In the genomic region with DNA sequence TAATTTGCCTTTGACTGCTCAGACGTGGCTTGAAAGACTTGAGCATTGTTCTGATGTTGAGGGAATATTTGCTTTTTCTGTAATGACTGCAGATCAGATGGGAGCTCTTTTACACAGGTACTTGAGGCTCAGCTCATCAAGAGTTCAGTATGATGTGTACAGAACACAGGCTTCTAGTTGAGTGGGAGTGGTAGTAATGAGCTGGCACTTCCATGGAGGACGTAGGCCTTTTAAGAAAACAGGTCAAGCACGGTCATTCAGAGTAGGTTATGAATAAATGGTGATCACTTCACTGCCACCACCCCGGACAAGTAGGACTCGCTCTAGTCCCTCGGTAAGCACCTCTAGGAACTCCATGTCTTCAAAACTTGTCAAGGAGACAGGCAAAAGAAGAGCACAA, we compare ENCODE assay signal across 21 cellular contexts. TPM values are rescaled to one million over a fixed set of nuclear protein-coding genes. Genes with fewer than 3 reads are reported as not detected.
DNase-seq lines count a peak whose midpoint lies in the region; ATAC-seq and TF ChIP-seq lines count a peak whose summit lies in the region.
"Had no signal": no experiment of that assay in that cellular context is flagged by ENCODE, and none has a peak within 500 bp of the region (broad histone marks: within the 10 kb centered on the region; RNA-seq: fewer than 3 reads in every experiment).

No MANE protein-coding gene starts in this region.

- H3K27me3 ChIP-seq in lung (ENCODE audit: control insufficient read depth, insufficient read depth): no peaks in the 10 kb centered on the region
- no peaks in the 10 kb centered on the region for H3K27me3 ChIP-seq in breast epithelium
- no peaks in the 10 kb centered on the region for H3K27me3 ChIP-seq in right atrium auricular region
- H3K27me3 ChIP-seq: neural progenitor cell, testis had no signal

- H3K27me3 Mint-ChIP-seq in activated T-cell treated with anti-CD3 and anti-CD28 coated beads, Interleukin-2, amount 50 U/mL, for 24 hours: no peaks in the 10 kb centered on the region
- no peaks in the 10 kb centered on the region for H3K27me3 Mint-ChIP-seq in activated T-helper 17 cell treated with anti-CD3 and anti-CD28 coated beads, Interleukin-2, amount 50 U/mL, for 72 hours
- no peaks in the 10 kb centered on the region for H3K27me3 Mint-ChIP-seq in endothelial cell (ENCODE audit: unreplicated experiment)
- H3K27me3 Mint-ChIP-seq: activated CD4-positive, alpha-beta T cell treated with anti-CD3 and anti-CD28 coated beads, Interleukin-2, amount 10 ng/mL, durations not matched to agents 24 days and 14 days had no signal

- ATAC-seq in activated T-helper 17 cell treated with anti-CD3 and anti-CD28 coated beads, Interleukin-2, amount 50 U/mL, for 72 hours (replicated peaks): peak; percentile 99
- peak; percentile 69 for ATAC-seq in lung (ENCODE audit: insufficient read depth, low FRiP score)
- ATAC-seq: Right ventricle myocardium inferior had no signal

- peaks cover 13% of the 10 kb centered on the region for H3K4me1 Mint-ChIP-seq in activated T-cell treated with anti-CD3 and anti-CD28 coated beads, Interleukin-2, amount 50 U/mL, for 24 hours (ENCODE audit: low read depth)
- peaks cover 13% of the 10 kb centered on the region for H3K4me1 Mint-ChIP-seq in activated T-helper 17 cell treated with anti-CD3 and anti-CD28 coated beads, Interleukin-2, amount 50 U/mL, for 72 hours
- H3K4me1 Mint-ChIP-seq in endothelial cell (ENCODE audit: unreplicated experiment): no peaks in the 10 kb centered on the region
- H3K4me1 Mint-ChIP-seq: neural progenitor cell had no signal

- no peak for DNase-seq in activated T-cell treated with anti-CD3 and anti-CD28 coated beads, Interleukin-2, amount 50 U/mL, for 24 hours
- DNase-seq in activated T-cell treated with anti-CD3 and anti-CD28 coated beads for 4 hours (no peak), NCI-H1092 treated with DMSO at 0.1 percent for 48 hours (lab: John Stamatoyannopoulos, UW) (peak; percentile 76), lung (ENCODE audit: low spot score) (peak; percentile 39), breast epithelium (ENCODE audit: low spot score in 2 of 2) (no peak), right atrium auricular region (ENCODE audit: low spot score) (no peak), endothelial cell (ENCODE audit: low spot score) (no peak)
- DNase-seq: activated CD4-positive, alpha-beta T cell treated with anti-CD3 and anti-CD28 coated beads, Interleukin-2, amount 10 ng/mL, durations not matched to agents 24 days and 14 days; amniotic stem cell; caudate nucleus; DND-41; HCEC 1CT; left ventricle myocardium inferior; NCI-H1105; NCI-H524 treated with DMSO at 0.1 percent for 48 hours; stimulated activated CD8-positive, alpha-beta memory T cell treated with anti-CD3 and anti-CD28 coated beads, Interleukin-4, amount 100 ng/mL, for 48 hours; testis had no signal

- H3K4me1 ChIP-seq in lung (ENCODE audit: control insufficient read depth in 2 of 2, insufficient read depth in 2 of 2, low read length in 2 of 2) (no peaks in the 10 kb centered on the region), breast epithelium (no peaks in the 10 kb centered on the region), right atrium auricular region (no peaks in the 10 kb centered on the region)
- H3K4me1 ChIP-seq: left ventricle myocardium inferior, neural progenitor cell, testis had no signal

- H3K27ac Mint-ChIP-seq in activated T-cell treated with anti-CD3 and anti-CD28 coated beads, Interleukin-2, amount 50 U/mL, for 24 hours: peak overlapping the region; percentile 86
- peak overlapping the region; percentile 89 for H3K27ac Mint-ChIP-seq in activated T-helper 17 cell treated with anti-CD3 and anti-CD28 coated beads, Interleukin-2, amount 50 U/mL, for 72 hours
- H3K27ac Mint-ChIP-seq in endothelial cell (ENCODE audit: unreplicated experiment): no peak overlapping the region
- H3K27ac Mint-ChIP-seq: activated CD4-positive, alpha-beta T cell treated with anti-CD3 and anti-CD28 coated beads, Interleukin-2, amount 10 ng/mL, durations not matched to agents 24 days and 14 days; neural progenitor cell had no signal

- H3K27ac ChIP-seq in lung (ENCODE audit: low read depth in 1 of 2, low read length in 1 of 2) (no peak overlapping the region), breast epithelium (no peak overlapping the region), right atrium auricular region (no peak overlapping the region)
- H3K27ac ChIP-seq: C4-2B, left ventricle myocardium inferior, neural progenitor cell, testis had no signal

- WGBS in lung, 2 donors: 70 to 78% methylated on average over 6 of the region's 6 CpGs

- no peak overlapping the region for H3K4me3 Mint-ChIP-seq in activated T-cell treated with anti-CD3 and anti-CD28 coated beads, Interleukin-2, amount 50 U/mL, for 24 hours
- H3K4me3 Mint-ChIP-seq in activated T-helper 17 cell treated with anti-CD3 and anti-CD28 coated beads, Interleukin-2, amount 50 U/mL, for 72 hours: peak overlapping the region; percentile 46
- H3K4me3 Mint-ChIP-seq in endothelial cell (ENCODE audit: unreplicated experiment): no peak overlapping the region
- H3K4me3 Mint-ChIP-seq: activated CD4-positive, alpha-beta T cell treated with anti-CD3 and anti-CD28 coated beads, Interleukin-2, amount 10 ng/mL, durations not matched to agents 24 days and 14 days; neural progenitor cell had no signal

- H3K36me3 Mint-ChIP-seq in activated T-cell treated with anti-CD3 and anti-CD28 coated beads, Interleukin-2, amount 50 U/mL, for 24 hours (ENCODE audit: low read depth): peaks cover 85% of the 10 kb centered on the region
- peaks cover 90% of the 10 kb centered on the region for H3K36me3 Mint-ChIP-seq in activated T-helper 17 cell treated with anti-CD3 and anti-CD28 coated beads, Interleukin-2, amount 50 U/mL, for 72 hours (ENCODE audit: low read depth)
- H3K36me3 Mint-ChIP-seq in endothelial cell (ENCODE audit: low read depth, unreplicated experiment): peaks cover 20% of the 10 kb centered on the region

- TF ChIP-seq CTCF in lung (IDR thresholded peaks at IDR 0.05; ENCODE audit: control extremely low read depth, extremely low read depth): no peak
- TF ChIP-seq CTCF in breast epithelium (IDR thresholded peaks at IDR 0.05): no peak
- no peak for TF ChIP-seq CTCF in right atrium auricular region (IDR thresholded peaks at IDR 0.05)
- TF ChIP-seq CTCF in endothelial cell (IDR thresholded peaks at IDR 0.05; ENCODE audit: unreplicated experiment): no peak

- intact Hi-C loops in breast epithelium (cut with DNase I; ENCODE audit: low total_unique reads): no loop called here

- H3K4me3 ChIP-seq in lung (no peak overlapping the region), breast epithelium (no peak overlapping the region), right atrium auricular region (no peak overlapping the region)
- H3K4me3 ChIP-seq: left ventricle myocardium inferior, neural progenitor cell, testis had no signal

- H3K9me3 ChIP-seq in lung (ENCODE audit: control insufficient read depth in 2 of 2, insufficient read depth in 1 of 2, low read length in 1 of 2): no peaks in the 10 kb centered on the region
- no peaks in the 10 kb centered on the region for H3K9me3 ChIP-seq in breast epithelium
- no peaks in the 10 kb centered on the region for H3K9me3 ChIP-seq in right atrium auricular region
- H3K9me3 ChIP-seq: left ventricle myocardium inferior, testis had no signal

- TF ChIP-seq POLR2A in breast epithelium (IDR thresholded peaks at IDR 0.05): no peak

- H3K9me3 Mint-ChIP-seq in activated T-cell treated with anti-CD3 and anti-CD28 coated beads, Interleukin-2, amount 50 U/mL, for 24 hours: no peaks in the 10 kb centered on the region
- H3K9me3 Mint-ChIP-seq in activated T-helper 17 cell treated with anti-CD3 and anti-CD28 coated beads, Interleukin-2, amount 50 U/mL, for 72 hours: no peaks in the 10 kb centered on the region
- no peaks in the 10 kb centered on the region for H3K9me3 Mint-ChIP-seq in endothelial cell (ENCODE audit: unreplicated experiment)
- H3K9me3 Mint-ChIP-seq: activated CD4-positive, alpha-beta T cell treated with anti-CD3 and anti-CD28 coated beads, Interleukin-2, amount 10 ng/mL, durations not matched to agents 24 days and 14 days; neural progenitor cell had no signal

- peaks cover 15 to 32% of the 10 kb centered on the region in 2 donors for H3K36me3 ChIP-seq in lung (ENCODE audit: control insufficient read depth in 2 of 2, insufficient read depth in 2 of 2, low read length in 2 of 2)
- H3K36me3 ChIP-seq in breast epithelium: no peaks in the 10 kb centered on the region
- H3K36me3 ChIP-seq in right atrium auricular region: peaks cover 74% of the 10 kb centered on the region

RNA-seq across cellular contexts. Expression of a gene that starts 8.8 kb away (rescaled TPM):
- 100 to 1,000 TPM in 1 of 2 donors, 10 to 100 TPM in 1; 83.0 to 118 TPM for total RNA-seq in activated T-helper 17 cell treated with anti-CD3 and anti-CD28 coated beads, Interleukin-2, amount 50 U/mL, for 72 hours
- total RNA-seq in lung: 100 to 1,000 TPM; 105 to 117 TPM
- 100 to 1,000 TPM; 123 to 183 TPM for polyA plus RNA-seq in lung
- 100 to 1,000 TPM; 121 to 157 (median 123) TPM for total RNA-seq in breast epithelium
- 100 to 1,000 TPM; 120 TPM for total RNA-seq in right atrium auricular region
- total RNA-seq in endothelial cell (ENCODE audit: unreplicated experiment): 77.1 TPM

RNA-seq across cellular contexts. Expression of a gene that starts 23.7 kb away (rescaled TPM):
- 10 to 100 TPM; 41.6 to 51.3 TPM for total RNA-seq in activated T-helper 17 cell treated with anti-CD3 and anti-CD28 coated beads, Interleukin-2, amount 50 U/mL, for 72 hours
- total RNA-seq in lung (100 to 1,000 TPM in 1 of 2 donors, 10 to 100 TPM in 1; 40.3 to 112 TPM), breast epithelium (10 to 100 TPM; 43.7 to 67.6 (median 61.0) TPM), right atrium auricular region (10 to 100 TPM; 17.7 to 17.8 TPM), endothelial cell (ENCODE audit: unreplicated experiment) (55.1 TPM)
- 10 to 100 TPM; 25.7 to 33.6 TPM for polyA plus RNA-seq in lung

Comparison
In these comparisons a context has a peak if more than half of its experiments do, and no peak if none do; other contexts are left out.
1. DNase-seq: peak in NCI-H1092 treated with DMSO at 0.1 percent for 48 hours (single experiment) and lung (single experiment); none in activated T-cell treated with anti-CD3 and anti-CD28 coated beads, Interleukin-2, amount 50 U/mL, for 24 hours (single experiment), activated T-cell treated with anti-CD3 and anti-CD28 coated beads for 4 hours (single experiment), breast epithelium (0 of 2), right atrium auricular region (single experiment) and endothelial cell (single experiment).